ENCODE assay signal across 16 cellular contexts in the genomic region with DNA sequence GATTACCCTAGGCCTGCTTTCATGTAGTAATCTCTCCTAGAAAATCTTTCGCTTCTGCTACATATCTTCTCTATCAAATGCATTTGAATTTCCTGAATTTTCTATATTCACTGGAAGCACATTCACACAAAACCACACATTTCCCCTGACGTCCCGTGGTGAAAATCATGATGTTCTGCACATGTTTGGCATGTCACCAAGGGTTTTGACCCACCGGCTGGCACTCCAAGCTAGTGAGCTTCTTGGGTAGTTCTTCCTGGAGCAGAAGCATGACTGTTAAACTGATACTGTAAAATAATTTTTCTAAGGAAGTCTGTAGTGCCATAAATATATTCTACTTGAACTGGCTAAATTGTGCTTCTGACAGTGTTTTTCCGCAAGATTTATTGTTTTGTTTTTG.
A peak's percentile ranks its signal among the peaks of the same experiment; 100 is the strongest.
DNase-seq lines count a peak whose midpoint lies in the region; ATAC-seq, FAIRE-seq and TF ChIP-seq lines count a peak whose summit lies in the region.
"Had no signal": no experiment of that assay in that cellular context is flagged by ENCODE, and none has a peak within 500 bp of the region (broad histone marks: within the 10 kb centered on the region; RNA-seq: fewer than 3 reads in every experiment).

No MANE protein-coding gene starts in this region.

- H3K9me3 ChIP-seq in kidney (ENCODE audit: control insufficient read depth in 1 of 2, low read length in 2 of 2): no peaks in the 10 kb centered on the region
- H3K9me3 ChIP-seq: SJCRH30 had no signal

- DNase-seq in KBM-7 (peak; percentile 45), UCSD-AML1 (lab: John Stamatoyannopoulos, UW; ENCODE audit: unreplicated experiment) (peak; percentile 42), kidney (peak; percentile 32), smooth muscle cell of the brain vasculature (ENCODE audit: low read depth, low spot score) (peak; percentile 9), SW480 (ENCODE audit: low spot score) (no peak), HPDE6-E6E7 (ENCODE audit: extremely low spot score) (no peak)
- DNase-seq: Calu3; CD4-positive, alpha-beta T cell; DMS53; GOT3; NCI-H1105 treated with DMSO at 0.1 percent for 48 hours; NCI-H187; NCI-H82; PC-3; SJCRH30 had no signal

- H3K4me3 ChIP-seq in kidney (ENCODE audit: low read length in 2 of 2): no peak overlapping the region
- H3K4me3 ChIP-seq: SJCRH30 had no signal

- no peak for TF ChIP-seq CTCF in kidney (IDR thresholded peaks at IDR 0.05; ENCODE audit: borderline replicate concordance, extremely low read depth, insufficient read depth)

- ATAC-seq in HG03045 (IDR thresholded peaks at IDR 0.05; ENCODE audit: unreplicated experiment): no peak
- ATAC-seq: PC-3 had no signal

- no peak overlapping the region for H3K9ac ChIP-seq in kidney (ENCODE audit: low read length in 2 of 2)

- intact Hi-C loops in kidney (cut with DNase I): no loop called here

- in situ Hi-C loops in KBM-7 (cut with MboI; ENCODE audit: low pct_unique_long_range_greater_than_20kb, low sequenced_read_pairs): no loop called here

- H3K27ac ChIP-seq in kidney (ENCODE audit: low read depth in 2 of 2, low read length in 2 of 2): no peak overlapping the region
- H3K27ac ChIP-seq: SJCRH30 had no signal

- FAIRE-seq in kidney (lab: Jason Lieb, UNC): no peak

- no peaks in the 10 kb centered on the region for H3K36me3 ChIP-seq in kidney (ENCODE audit: control insufficient read depth in 1 of 2, insufficient read depth in 2 of 2, low read length in 2 of 2)
- H3K36me3 ChIP-seq: SJCRH30 had no signal

- peaks cover 0 to 2% of the 10 kb centered on the region in 2 donors for H3K4me1 ChIP-seq in kidney (ENCODE audit: control insufficient read depth in 1 of 2, insufficient read depth in 1 of 2, low read depth in 1 of 2, low read length in 2 of 2)
- H3K4me1 ChIP-seq: SJCRH30 had no signal

Comparison
In these comparisons a context has a peak if more than half of its experiments do, and no peak if none do; other contexts are left out.
1. DNase-seq: peak in KBM-7 (single experiment), UCSD-AML1 (single experiment), kidney (single experiment) and smooth muscle cell of the brain vasculature (single experiment); none in SW480 (single experiment) and HPDE6-E6E7 (single experiment).